In genomic region chr6:45420083-45420908, GRCh38 we compare ENCODE assay signal across 1 cellular context.
TF ChIP-seq lines count a peak whose summit lies in the region.

No MANE protein-coding gene starts in this region.

TF ChIP-seq in HEK293, 187 proteins besides CTCF, POLR2A, EP300 and RAD21 (continued from another document):
- TF ChIP-seq PATZ1 (tag by site-specific recombination; IDR thresholded peaks at IDR 0.05), result no peak
- TF ChIP-seq ZFHX2 (tag by site-specific recombination; conservative IDR thresholded peaks at IDR 0.05), result peak; percentile 76
- no peak for TF ChIP-seq ZNF302 (tag by site-specific recombination; IDR thresholded peaks at IDR 0.05; ENCODE audit: low read depth)
- TF ChIP-seq ZNF10 (tag by site-specific recombination; IDR thresholded peaks at IDR 0.05), result peak; percentile 35; the same call in 1 of the 2 replicates
- TF ChIP-seq ZNF391 (tag by site-specific recombination; IDR thresholded peaks at IDR 0.05; ENCODE audit: borderline replicate concordance, low read depth), result no peak
